ENCODE assay signal across 10 cellular contexts in genomic region chr4:112266823-112267222, GRCh38. TPM values are rescaled to one million over a fixed set of nuclear protein-coding genes. Genes with fewer than 3 reads are reported as not detected.
DNase-seq lines count a peak whose midpoint lies in the region; ATAC-seq, FAIRE-seq and TF ChIP-seq lines count a peak whose summit lies in the region.
"Had no signal": no experiment of that assay in that cellular context is flagged by ENCODE, and none has a peak within 500 bp of the region (broad histone marks: within the 10 kb centered on the region; RNA-seq: fewer than 3 reads in every experiment).

No MANE protein-coding gene starts in this region.

- no peaks in the 10 kb centered on the region for H3K9me3 Mint-ChIP-seq in stimulated activated memory B cell treated with anti-CD40 and anti-IgM and Interleukin-4, amounts not matched to agents 10 μg/mL and 1 μg/mL and 100 μg/mL, for 72 hours

- H4K20me1 ChIP-seq in GM23248 (ENCODE audit: insufficient read depth) = no peaks in the 10 kb centered on the region

- peaks cover 6% of the 10 kb centered on the region for H3K4me1 Mint-ChIP-seq in stimulated activated memory B cell treated with anti-CD40 and anti-IgM and Interleukin-4, amounts not matched to agents 10 μg/mL and 1 μg/mL and 100 μg/mL, for 72 hours
- H3K4me1 Mint-ChIP-seq: mesothelial cell of epicardium had no signal

- H3K36me3 Mint-ChIP-seq in stimulated activated memory B cell treated with anti-CD40 and anti-IgM and Interleukin-4, amounts not matched to agents 10 μg/mL and 1 μg/mL and 100 μg/mL, for 72 hours = peaks cover 44% of the 10 kb centered on the region

- DNase-seq in AG09309 (ENCODE audit: low read depth) (no peak), GM23248 (peak; percentile 71), adipocyte (ENCODE audit: low read depth) (peak; percentile 69), kidney (no peak)
- DNase-seq in stimulated activated CD4-positive, alpha-beta T cell treated with anti-CD3 and anti-CD28 coated beads, Interleukin-4, amount 100 ng/mL, for 1 hour = no peak
- DNase-seq: stimulated activated naive CD8-positive, alpha-beta T cell treated with anti-CD3 and anti-CD28 coated beads, Interleukin-15, amount 100 ng/mL, for 72 hours had no signal

- H3K36me3 ChIP-seq in GM23248 (ENCODE audit: low read depth) = 0 out of 2 replicates have a peak, but pooled peaks cover 4% of the 10 kb centered on the region
- peaks cover 22% of the 10 kb centered on the region for H3K36me3 ChIP-seq in adipocyte (ENCODE audit: control insufficient read depth, insufficient read depth, low read length, severe bottlenecking)
- H3K36me3 ChIP-seq in kidney (ENCODE audit: control insufficient read depth in 1 of 2, insufficient read depth in 2 of 2, low read length in 2 of 2) = peaks cover 0 to 4% of the 10 kb centered on the region in 2 donors

- intact Hi-C loops in kidney (cut with DNase I) = no loop called here

- H2AFZ ChIP-seq in GM23248 = no peak overlapping the region

- no peak overlapping the region for H3K4me3 ChIP-seq in AG09309 (ENCODE audit: control insufficient read depth, low read depth, low read length)
- H3K4me3 ChIP-seq in GM23248 = no peak overlapping the region
- no peak overlapping the region for H3K4me3 ChIP-seq in adipocyte (ENCODE audit: low read length)
- no peak overlapping the region for H3K4me3 ChIP-seq in kidney (ENCODE audit: low read length in 2 of 2)

- WGBS in GM23248 (ENCODE audit: low coverage in 1 of 2, low lambda C conversion rate in 2 of 2, missing lambda C conversion rate in 2 of 2), 2 experiments = 31 to 33% methylated on average over 2 of the region's 2 CpGs

- H3K27ac ChIP-seq in GM23248 (no peak overlapping the region), kidney (ENCODE audit: low read depth in 2 of 2, low read length in 2 of 2) (no peak overlapping the region)

- peak; percentile 62 for FAIRE-seq in kidney (lab: Jason Lieb, UNC)

- H3K27me3 Mint-ChIP-seq in stimulated activated memory B cell treated with anti-CD40 and anti-IgM and Interleukin-4, amounts not matched to agents 10 μg/mL and 1 μg/mL and 100 μg/mL, for 72 hours = no peaks in the 10 kb centered on the region
- H3K27me3 Mint-ChIP-seq: stimulated activated naive CD8-positive, alpha-beta T cell treated with anti-CD3 and anti-CD28 coated beads, Interleukin-15, amount 100 ng/mL, for 72 hours had no signal

- H3K4me3 Mint-ChIP-seq in stimulated activated memory B cell treated with anti-CD40 and anti-IgM and Interleukin-4, amounts not matched to agents 10 μg/mL and 1 μg/mL and 100 μg/mL, for 72 hours = no peak overlapping the region
- H3K4me3 Mint-ChIP-seq: mesothelial cell of epicardium had no signal

- H3K27me3 ChIP-seq in GM23248 (replicated peaks; ENCODE audit: insufficient read depth) (no peaks in the 10 kb centered on the region), adipocyte (replicated peaks; ENCODE audit: control insufficient read depth, insufficient read depth, low read length) (no peaks in the 10 kb centered on the region)

- ATAC-seq in stimulated activated memory B cell treated with anti-CD40 and anti-IgM and Interleukin-4, amounts not matched to agents 10 μg/mL and 1 μg/mL and 100 μg/mL, for 72 hours = no peak
- ATAC-seq in GM18498 (IDR thresholded peaks at IDR 0.05; ENCODE audit: unreplicated experiment) (no peak), HG03432 (IDR thresholded peaks at IDR 0.05; ENCODE audit: unreplicated experiment) (no peak)
- ATAC-seq: stimulated activated naive CD8-positive, alpha-beta T cell treated with anti-CD3 and anti-CD28 coated beads, Interleukin-15, amount 100 ng/mL, for 72 hours had no signal

- TF ChIP-seq CTCF in AG09309 (IDR thresholded peaks at IDR 0.05; ENCODE audit: control insufficient read depth, insufficient read depth, low read depth, low read length, missing control alignments) (peak; percentile 45), kidney (IDR thresholded peaks at IDR 0.05; ENCODE audit: borderline replicate concordance, extremely low read depth, insufficient read depth) (peak; percentile 26)

- H3K9me3 ChIP-seq in GM23248 (ENCODE audit: low read depth) (no peaks in the 10 kb centered on the region), adipocyte (ENCODE audit: control insufficient read depth, low read length) (no peaks in the 10 kb centered on the region), kidney (ENCODE audit: control insufficient read depth in 1 of 2, low read length in 2 of 2) (no peaks in the 10 kb centered on the region)

- no peaks in the 10 kb centered on the region for H3K79me2 ChIP-seq in GM23248 (ENCODE audit: insufficient read depth)

- no peaks in the 10 kb centered on the region for H3K9me2 ChIP-seq in GM23248 (ENCODE audit: insufficient read depth)

- H3K4me2 ChIP-seq in GM23248 (ENCODE audit: unreplicated experiment) = no peak overlapping the region

- in situ Hi-C loops in GM23248 (cut with MboI) = no loop called here

- no peak overlapping the region for H3K27ac Mint-ChIP-seq in stimulated activated memory B cell treated with anti-CD40 and anti-IgM and Interleukin-4, amounts not matched to agents 10 μg/mL and 1 μg/mL and 100 μg/mL, for 72 hours
- H3K27ac Mint-ChIP-seq: mesothelial cell of epicardium had no signal

- peak overlapping the region; percentile 22; the same call in 1 of the 2 replicates for H3K9ac ChIP-seq in GM23248
- no peak overlapping the region for H3K9ac ChIP-seq in adipocyte (ENCODE audit: low read length)
- no peak overlapping the region for H3K9ac ChIP-seq in kidney (ENCODE audit: low read length in 2 of 2)

- H3K4me1 ChIP-seq in GM23248 (ENCODE audit: insufficient read depth) (peaks cover 17% of the 10 kb centered on the region), adipocyte (ENCODE audit: control insufficient read depth, insufficient read depth, low read length) (peaks cover 4% of the 10 kb centered on the region), kidney (ENCODE audit: control insufficient read depth in 1 of 2, insufficient read depth in 1 of 2, low read depth in 1 of 2, low read length in 2 of 2) (no peaks in the 10 kb centered on the region)

- peaks cover 19% of the 10 kb centered on the region for H3F3A ChIP-seq in GM23248 (ENCODE audit: insufficient read depth)

RNA-seq across cellular contexts. Expression of gene TIFA, which starts 18.9 kb away (rescaled TPM):
- total RNA-seq in GM23248 (2014; rRNA removed; shearing (Covaris generic)) = 5.9 and 22.8 TPM in 2 replicates
- polyA plus RNA-seq in GM23248 (2016; fragmentation: Nextera tagmentation; extraction: Ambion mirVana) = 13.1 and 13.3 TPM in 2 replicates
- total RNA-seq in kidney = 11.5 TPM
- polyA plus RNA-seq in kidney (ENCODE audit: insufficient read depth, low read depth, low replicate concordance) = 5.0 TPM

RNA-seq across cellular contexts. Expression of gene ALPK1, which starts 30.3 kb away (rescaled TPM):
- total RNA-seq in GM23248 (2014; rRNA removed; shearing (Covaris generic)) = 7.9 and 8.6 TPM in 2 replicates
- 7.3 and 7.7 TPM in 2 replicates for polyA plus RNA-seq in GM23248 (2016; fragmentation: Nextera tagmentation; extraction: Ambion mirVana)
- 33.5 TPM for total RNA-seq in kidney
- 5.9 TPM for polyA plus RNA-seq in kidney (ENCODE audit: insufficient read depth, low read depth, low replicate concordance)

RNA-seq across cellular contexts. Expression of gene AP1AR, which starts 35.2 kb away (rescaled TPM):
- 17.2 and 21.3 TPM in 2 replicates for total RNA-seq in GM23248 (2014; rRNA removed; shearing (Covaris generic))
- polyA plus RNA-seq in GM23248 (2016; fragmentation: Nextera tagmentation; extraction: Ambion mirVana) (20.4 and 21.7 TPM in 2 replicates), kidney (ENCODE audit: insufficient read depth, low read depth, low replicate concordance) (8.7 TPM)
- 20.3 TPM for total RNA-seq in kidney

Comparison
In these comparisons a context has a peak if more than half of its experiments do, and no peak if none do; other contexts are left out.
1. DNase-seq: peak in GM23248 (single experiment) and adipocyte (single experiment); none in AG09309 (single experiment), kidney (single experiment) and stimulated activated CD4-positive, alpha-beta T cell treated with anti-CD3 and anti-CD28 coated beads, Interleukin-4, amount 100 ng/mL, for 1 hour (single experiment).